In genomic region chr10:110644598-110645462, GRCh38 we compare ENCODE assay signal across 1 cellular context.
TF ChIP-seq lines count a peak whose summit lies in the region.

No MANE protein-coding gene starts in this region.

TF ChIP-seq in GM12878, 131 proteins besides CTCF, POLR2A, EP300 and RAD21:
- TF ChIP-seq CUX1 (IDR thresholded peaks at IDR 0.05; ENCODE audit: insufficient replicate concordance, low read depth, low read length) (no peak), SKIL (IDR thresholded peaks at IDR 0.05; ENCODE audit: low read depth, poor library complexity, severe bottlenecking) (no peak), NFYA (IDR thresholded peaks at IDR 0.05; ENCODE audit: borderline replicate concordance, low read depth, low read length) (no peak), CEBPZ (IDR thresholded peaks at IDR 0.05; ENCODE audit: low read depth, low read length) (no peak), IRF3 (IDR thresholded peaks at IDR 0.05) (no peak), MEF2B (IDR thresholded peaks at IDR 0.05; ENCODE audit: partially characterized antibody, poor library complexity, severe bottlenecking) (no peak), EZH2 (IDR thresholded peaks at IDR 0.05; ENCODE audit: borderline replicate concordance, control insufficient read depth, low read depth, low read length) (no peak), NR2C2 (IDR thresholded peaks at IDR 0.05; ENCODE audit: borderline replicate concordance, control insufficient read depth, insufficient read length, low read depth) (no peak), GABPA (IDR thresholded peaks at IDR 0.05; ENCODE audit: low read depth) (no peak), FOS (IDR thresholded peaks at IDR 0.05; ENCODE audit: borderline replicate concordance, extremely low read depth, insufficient read length) (no peak), TAF1 (IDR thresholded peaks at IDR 0.05; ENCODE audit: borderline replicate concordance, low read depth, low read length) (no peak), IRF4 (IDR thresholded peaks at IDR 0.05; ENCODE audit: low read depth, low read length) (no peak), RFX5 (IDR thresholded peaks at IDR 0.05; ENCODE audit: low read depth, low read length) (no peak), MLLT1 (IDR thresholded peaks at IDR 0.05) (no peak), ATF2 (IDR thresholded peaks at IDR 0.05; ENCODE audit: low read length) (no peak), RUNX3 (IDR thresholded peaks at IDR 0.05; ENCODE audit: low read length) (no peak), SMAD5 (IDR thresholded peaks at IDR 0.05; ENCODE audit: low read depth) (no peak), SMAD1 (IDR thresholded peaks at IDR 0.05; ENCODE audit: low read depth, partially characterized antibody) (no peak)
TF ChIP-seq in GM12878: peak in this region for 0.
